In the genomic region with DNA sequence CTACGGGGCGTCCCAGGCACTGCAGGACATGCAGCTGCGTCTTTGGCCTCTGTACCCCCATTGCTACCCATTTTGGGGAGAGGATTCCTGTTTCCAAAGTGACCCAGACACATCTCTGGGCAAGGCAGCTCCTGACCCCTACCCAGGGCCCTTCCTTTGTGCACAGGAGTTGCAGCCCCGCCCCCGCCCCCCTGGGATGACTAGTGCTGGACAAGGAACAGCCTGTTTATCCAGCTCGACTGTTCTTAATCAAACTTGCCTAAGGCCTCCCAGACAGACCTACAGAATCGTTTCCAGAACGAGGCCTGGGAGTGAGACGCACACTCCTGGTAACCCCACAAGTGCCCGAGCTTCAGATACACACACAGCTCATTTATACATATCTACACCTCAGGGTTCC, we compare ENCODE assay signal across 9 cellular contexts. TPM values are rescaled to one million over a fixed set of nuclear protein-coding genes. Genes with fewer than 3 reads are reported as not detected.
DNase-seq lines count a peak whose midpoint lies in the region; ATAC-seq, FAIRE-seq and TF ChIP-seq lines count a peak whose summit lies in the region.
"Had no signal": no experiment of that assay in that cellular context is flagged by ENCODE, and none has a peak within 500 bp of the region (broad histone marks: within the 10 kb centered on the region; RNA-seq: fewer than 3 reads in every experiment).

No MANE protein-coding gene starts in this region.

- H2AFZ ChIP-seq in H9 (ENCODE audit: low read length) (no peak overlapping the region), astrocyte (ENCODE audit: low read depth, low read length) (no peak overlapping the region)

- no peak overlapping the region for H4K91ac ChIP-seq in H9 (ENCODE audit: insufficient read length, low read depth, low read length)

- H3K4me3 Mint-ChIP-seq in H9 (peak overlapping the region; percentile 94 to 96; a peak in 4 of 5 replicates), astrocyte (ENCODE audit: unreplicated experiment) (peak overlapping the region; percentile 97)

- H3K27me3 ChIP-seq in H9 (ENCODE audit: insufficient read depth, low read length) (no peaks in the 10 kb centered on the region), astrocyte (ENCODE audit: insufficient read depth, low read length) (no peaks in the 10 kb centered on the region), left lung (peaks cover 0 to 8% of the 10 kb centered on the region in 2 donors), H7 (ENCODE audit: control insufficient read depth, insufficient read depth, low read length) (no peaks in the 10 kb centered on the region; the same call in 1 of the 2 replicates)

- no peak overlapping the region for H2BK120ac ChIP-seq in H9 (ENCODE audit: low read depth, low read length, poor library complexity, severe bottlenecking)

- H4K20me1 ChIP-seq in H9 (ENCODE audit: control insufficient read depth, insufficient read depth, insufficient read length): no peaks in the 10 kb centered on the region
- H4K20me1 ChIP-seq in astrocyte (ENCODE audit: insufficient read depth, low read length): peaks cover 86% of the 10 kb centered on the region

- no peak overlapping the region for H3K23ac ChIP-seq in H9 (ENCODE audit: insufficient read length, low read depth, low read length)

- H3K4me1 Mint-ChIP-seq in H9: peaks cover 13 to 20% of the 10 kb centered on the region in 2 experiments
- peaks cover 15% of the 10 kb centered on the region for H3K4me1 Mint-ChIP-seq in astrocyte (ENCODE audit: low read depth, unreplicated experiment)

- no peak for TF ChIP-seq EP300 in A549 (IDR thresholded peaks at IDR 0.05)

- H3K27ac Mint-ChIP-seq in H9 (no peak overlapping the region; a peak in 1 of 7 replicates), astrocyte (ENCODE audit: unreplicated experiment) (peak overlapping the region; percentile 47)

- H3K18ac ChIP-seq in H9 (ENCODE audit: insufficient read length, low read depth, low read length): no peak overlapping the region

- H3K4me1 ChIP-seq in A549 (peaks cover 65% of the 10 kb centered on the region), H9 (ENCODE audit: insufficient read depth, low read length) (no peaks in the 10 kb centered on the region), astrocyte (ENCODE audit: insufficient read depth, low read length) (peaks cover 42% of the 10 kb centered on the region), left lung (peaks cover 19 to 80% of the 10 kb centered on the region in 2 donors)

- DNase-seq in A549 (ENCODE audit: low read depth in 1 of 2, low spot score in 1 of 2): no peak
- no peak for DNase-seq in H9
- peak; percentile 32 for DNase-seq in astrocyte (ENCODE audit: low read depth)
- DNase-seq in left lung: no peak
- no peak for DNase-seq in H7
- DNase-seq in GOT3 (lab: John Stamatoyannopoulos, UW): no peak
- DNase-seq in NOMO-1 treated with dmso at 0.1 percent for 144 hours (lab: John Stamatoyannopoulos, UW; ENCODE audit: unreplicated experiment): no peak
- DNase-seq: stimulated activated CD4-positive, alpha-beta T cell treated with anti-CD3 and anti-CD28 coated beads, Interleukin-2, amount 100 ng/mL, for 48 hours had no signal

- H4K8ac ChIP-seq in H9 (replicated peaks; ENCODE audit: insufficient read length, low read depth, low read length): no peak overlapping the region

- CTCF ChIA-PET in A549 (lab: Yijun Ruan, JAX): interaction anchor here (0.6 to 1.0 kb wide), 4 partner anchors 16 to 268 kb away, joined by 3 to 4 read pairs (median 4); no protein-coding TSS in a partner anchor

- no peak overlapping the region for H2BK5ac ChIP-seq in H9 (ENCODE audit: insufficient read length, low read length)

- H3K4me3 ChIP-seq in A549 (peak overlapping the region; percentile 91), astrocyte (ENCODE audit: insufficient read depth, low read depth, low read length) (peak overlapping the region; percentile 91), left lung (peak overlapping the region in 1 of 2 donors; percentile 83), H7 (ENCODE audit: insufficient read depth, low read depth, low read length) (no peak overlapping the region)

- no peak overlapping the region for H4K5ac ChIP-seq in H9 (ENCODE audit: insufficient read length, low read depth, low read length)

- H3K79me2 ChIP-seq in H9 (ENCODE audit: insufficient read depth, low read length) (peaks cover 11% of the 10 kb centered on the region; the same call in 1 of the 2 replicates), astrocyte (ENCODE audit: insufficient read depth, low read length) (peaks cover 70% of the 10 kb centered on the region)

- no peak overlapping the region for H3T11ph ChIP-seq in H9 (ENCODE audit: low read length)

- H3K27ac ChIP-seq in A549 (peak overlapping the region in 1 of 2 experiments; percentile 99; a peak in 2 of 6 replicates), H9 (ENCODE audit: insufficient read length, low read depth, low read length) (no peak overlapping the region), astrocyte (ENCODE audit: low read depth, low read length) (no peak overlapping the region), left lung (no peak overlapping the region)

- no peak overlapping the region for H2BK20ac ChIP-seq in H9 (ENCODE audit: low read depth, low read length, poor library complexity, severe bottlenecking)

- no peaks in the 10 kb centered on the region for H3K9me3 ChIP-seq in A549
- H3K9me3 ChIP-seq in H9 (ENCODE audit: control insufficient read depth, low read depth, low read length): no peaks in the 10 kb centered on the region
- no peaks in the 10 kb centered on the region for H3K9me3 ChIP-seq in astrocyte (ENCODE audit: insufficient read depth, low read depth, low read length)
- H3K9me3 ChIP-seq in left lung: no peaks in the 10 kb centered on the region

- FAIRE-seq in A549 (lab: Jason Lieb, UNC) (no peak), astrocyte (lab: Jason Lieb, UNC) (no peak)

- no peak for TF ChIP-seq POLR2A in A549 (IDR thresholded peaks at IDR 0.05; ENCODE audit: low read length)

- H3K9me3 Mint-ChIP-seq in H9: no peaks in the 10 kb centered on the region; a peak in 1 of 5 replicates
- no peaks in the 10 kb centered on the region for H3K9me3 Mint-ChIP-seq in astrocyte (ENCODE audit: unreplicated experiment)

- H3K9ac ChIP-seq in H9 (ENCODE audit: extremely low read depth, insufficient read length, low read length): no peak overlapping the region
- H3K9ac ChIP-seq in astrocyte (ENCODE audit: low read length): peak overlapping the region; percentile 90

- H3K4me2 ChIP-seq in A549 (peak overlapping the region; percentile 97), H9 (ENCODE audit: insufficient read depth, insufficient read length, low read length) (peak overlapping the region; percentile 93), astrocyte (ENCODE audit: low read length) (peak overlapping the region; percentile 97)

- H3K79me1 ChIP-seq in H9 (ENCODE audit: insufficient read depth, low read depth, low read length, poor library complexity, severe bottlenecking): peaks cover 6% of the 10 kb centered on the region

- intact Hi-C loops in left lung (cut with DNase I): no loop called here

- 67% methylated on average over 9 of the region's 10 CpGs for WGBS in A549 (ENCODE audit: missing lambda C conversion rate)
- no CpG with 5 or more reads among the region's 10 CpGs for WGBS in H9 (ENCODE audit: extremely low coverage, insufficient read length, low lambda C conversion rate)

- no peak for TF ChIP-seq RAD21 in A549 (conservative IDR thresholded peaks at IDR 0.05 in 1 of 2, IDR thresholded peaks at IDR 0.05 in 1 of 2)

- TF ChIP-seq CTCF in A549 (IDR thresholded peaks at IDR 0.05): no peak
- TF ChIP-seq CTCF in H9 (conservative IDR thresholded peaks at IDR 0.05): no peak
- no peak for TF ChIP-seq CTCF in astrocyte (IDR thresholded peaks at IDR 0.05; ENCODE audit: insufficient read depth, low read depth, low read length)
- TF ChIP-seq CTCF in left lung (IDR thresholded peaks at IDR 0.05): no peak

- H3K56ac ChIP-seq in H9 (ENCODE audit: insufficient read length, low read depth, low read length): no peak overlapping the region

- peaks cover 10% of the 10 kb centered on the region for H3K23me2 ChIP-seq in H9 (ENCODE audit: insufficient read length, low read depth, low read length, poor library complexity, severe bottlenecking)

- H3K27me3 Mint-ChIP-seq in H9 (ENCODE audit: low read depth) (peaks cover 9% of the 10 kb centered on the region), astrocyte (ENCODE audit: low read depth, unreplicated experiment) (no peaks in the 10 kb centered on the region)

- H2BK12ac ChIP-seq in H9 (ENCODE audit: insufficient read length, low read depth, low read length): no peak overlapping the region

- H3K4ac ChIP-seq in H9 (ENCODE audit: low read depth, low read length): no peak overlapping the region

- H2BK15ac ChIP-seq in H9 (ENCODE audit: low read depth, low read length): no peak overlapping the region

- H3K36me3 Mint-ChIP-seq in H9 (ENCODE audit: insufficient read depth in 1 of 3, low read depth in 3 of 3) (peaks cover 31 to 42% (median 41%) of the 10 kb centered on the region in 3 experiments), astrocyte (ENCODE audit: low read depth, unreplicated experiment) (peaks cover 8% of the 10 kb centered on the region)

- POLR2A ChIA-PET in A549 (lab: Yijun Ruan, JAX): no interaction called here

- no peak overlapping the region for H2AK5ac ChIP-seq in H9 (ENCODE audit: insufficient read length, low read length)

- H3K36me3 ChIP-seq in astrocyte (ENCODE audit: insufficient read depth, low read length): peaks cover 22% of the 10 kb centered on the region
- peaks cover 0 to 62% of the 10 kb centered on the region in 2 donors for H3K36me3 ChIP-seq in left lung
- peaks cover 24% of the 10 kb centered on the region for H3K36me3 ChIP-seq in H7 (replicated peaks; ENCODE audit: control insufficient read depth, insufficient read depth, low read length)

- no peak overlapping the region for H3K14ac ChIP-seq in H9 (ENCODE audit: insufficient read depth, low read length)

- ATAC-seq in A549 (no peak), left lung (peak; percentile 7), GM19467 (IDR thresholded peaks at IDR 0.05; ENCODE audit: unreplicated experiment) (no peak)

RNA-seq across cellular contexts. Expression of a gene that starts 13.2 kb away (rescaled TPM):
- polyA plus RNA-seq in A549 (2011; rRNA removed) (6.7 and 8.8 TPM in 2 replicates), A549 (2017; fragmentation: RNase III; extraction: RNeasy Plus Mini Kit Qiagen cat#74134 plus additional on column Dnase treatment) (6.0 to 8.2 TPM (median 6.7 TPM) in 3 replicates)
- polyA plus RNA-seq in A549 (2012; cell fraction: cytosol; rRNA removed): 15.7 and 24.3 TPM in 2 replicates
- 36.4 and 49.4 TPM in 2 replicates for polyA plus RNA-seq in A549 (2012; cell fraction: nucleus; rRNA removed)
- polyA minus RNA-seq in A549 (2011; rRNA and poly(A)+ RNA removed): 4.8 and 7.3 TPM in 2 replicates
- total RNA-seq in H9 (2021) (38.2 and 40.3 TPM in 2 replicates), astrocyte (22.4 and 23.2 TPM in 2 replicates), left lung (10 to 100 TPM; 12.6 to 12.7 TPM)
- total RNA-seq in H7 (2014; rRNA removed; shearing (Covaris generic)): 57.0 and 75.7 TPM in 2 replicates

RNA-seq across cellular contexts. Expression of a gene that starts 17.1 kb away (rescaled TPM):
- polyA plus RNA-seq in A549 (2011; rRNA removed) (not detected in 2 replicates), A549 (2017; fragmentation: RNase III; extraction: RNeasy Plus Mini Kit Qiagen cat#74134 plus additional on column Dnase treatment) (not detected in 3 replicates)
- polyA plus RNA-seq in A549 (2012; cell fraction: cytosol; rRNA removed): not detected in 2 replicates
- polyA plus RNA-seq in A549 (2012; cell fraction: nucleus; rRNA removed): not detected in 2 replicates
- polyA minus RNA-seq in A549 (2011; rRNA and poly(A)+ RNA removed): not detected in 2 replicates
- total RNA-seq in H9 (2021) (0.75 and 1.5 TPM in 2 replicates), astrocyte (not detected in 2 replicates), left lung (10 to 100 TPM in 1 of 2 donors, under 1 TPM in 1; 0.32 to 10.0 TPM)
- 0.76 and 1.4 TPM in 2 replicates for total RNA-seq in H7 (2014; rRNA removed; shearing (Covaris generic))

RNA-seq across cellular contexts. Expression of a gene that starts 22.7 kb away (rescaled TPM):
- not detected in 2 replicates for polyA plus RNA-seq in A549 (2011; rRNA removed)
- polyA plus RNA-seq in A549 (2012; cell fraction: cytosol; rRNA removed): not detected in 2 replicates
- polyA plus RNA-seq in A549 (2012; cell fraction: nucleus; rRNA removed): not detected in 2 replicates
- polyA plus RNA-seq in A549 (2017; fragmentation: RNase III; extraction: RNeasy Plus Mini Kit Qiagen cat#74134 plus additional on column Dnase treatment): not detected in 3 replicates
- not detected in 2 replicates for polyA minus RNA-seq in A549 (2011; rRNA and poly(A)+ RNA removed)
- total RNA-seq in H9 (2021): not detected in 2 replicates
- not detected in 2 replicates for total RNA-seq in astrocyte
- 10 to 100 TPM in 1 of 2 donors, under 1 TPM in 1; 0.38 to 18.9 TPM for total RNA-seq in left lung
- total RNA-seq in H7 (2014; rRNA removed; shearing (Covaris generic)): not detected in 2 replicates

RNA-seq across cellular contexts. Expression of a gene that starts 32.4 kb away (rescaled TPM):
- polyA plus RNA-seq in A549 (2011; rRNA removed) (not detected in 2 replicates), A549 (2017; fragmentation: RNase III; extraction: RNeasy Plus Mini Kit Qiagen cat#74134 plus additional on column Dnase treatment) (not detected in 3 replicates)
- not detected in 2 replicates for polyA plus RNA-seq in A549 (2012; cell fraction: cytosol; rRNA removed)
- 0.05 TPM in 1 of 2 replicates, not detected in the other for polyA plus RNA-seq in A549 (2012; cell fraction: nucleus; rRNA removed)
- polyA minus RNA-seq in A549 (2011; rRNA and poly(A)+ RNA removed): not detected in 2 replicates
- total RNA-seq in H9 (2021) (not detected in 2 replicates), astrocyte (not detected in 2 replicates), left lung (not detected)
- total RNA-seq in H7 (2014; rRNA removed; shearing (Covaris generic)): not detected in 2 replicates

RNA-seq across cellular contexts. Expression of a gene that starts 38.4 kb away (rescaled TPM):
- polyA plus RNA-seq in A549 (2011; rRNA removed): 32.3 and 38.6 TPM in 2 replicates
- 56.2 and 86.6 TPM in 2 replicates for polyA plus RNA-seq in A549 (2012; cell fraction: cytosol; rRNA removed)
- 85.4 and 94.9 TPM in 2 replicates for polyA plus RNA-seq in A549 (2012; cell fraction: nucleus; rRNA removed)
- polyA plus RNA-seq in A549 (2017; fragmentation: RNase III; extraction: RNeasy Plus Mini Kit Qiagen cat#74134 plus additional on column Dnase treatment): 44.3 to 49.5 TPM (median 46.3 TPM) in 3 replicates
- polyA minus RNA-seq in A549 (2011; rRNA and poly(A)+ RNA removed): 39.4 and 43.6 TPM in 2 replicates
- 28.3 and 29.7 TPM in 2 replicates for total RNA-seq in H9 (2021)
- 30.8 and 38.0 TPM in 2 replicates for total RNA-seq in astrocyte
- total RNA-seq in left lung: 100 to 1,000 TPM; 127 to 170 TPM
- 41.1 and 54.7 TPM in 2 replicates for total RNA-seq in H7 (2014; rRNA removed; shearing (Covaris generic))
